ENCODE assay signal across 8 cellular contexts in the genomic region with DNA sequence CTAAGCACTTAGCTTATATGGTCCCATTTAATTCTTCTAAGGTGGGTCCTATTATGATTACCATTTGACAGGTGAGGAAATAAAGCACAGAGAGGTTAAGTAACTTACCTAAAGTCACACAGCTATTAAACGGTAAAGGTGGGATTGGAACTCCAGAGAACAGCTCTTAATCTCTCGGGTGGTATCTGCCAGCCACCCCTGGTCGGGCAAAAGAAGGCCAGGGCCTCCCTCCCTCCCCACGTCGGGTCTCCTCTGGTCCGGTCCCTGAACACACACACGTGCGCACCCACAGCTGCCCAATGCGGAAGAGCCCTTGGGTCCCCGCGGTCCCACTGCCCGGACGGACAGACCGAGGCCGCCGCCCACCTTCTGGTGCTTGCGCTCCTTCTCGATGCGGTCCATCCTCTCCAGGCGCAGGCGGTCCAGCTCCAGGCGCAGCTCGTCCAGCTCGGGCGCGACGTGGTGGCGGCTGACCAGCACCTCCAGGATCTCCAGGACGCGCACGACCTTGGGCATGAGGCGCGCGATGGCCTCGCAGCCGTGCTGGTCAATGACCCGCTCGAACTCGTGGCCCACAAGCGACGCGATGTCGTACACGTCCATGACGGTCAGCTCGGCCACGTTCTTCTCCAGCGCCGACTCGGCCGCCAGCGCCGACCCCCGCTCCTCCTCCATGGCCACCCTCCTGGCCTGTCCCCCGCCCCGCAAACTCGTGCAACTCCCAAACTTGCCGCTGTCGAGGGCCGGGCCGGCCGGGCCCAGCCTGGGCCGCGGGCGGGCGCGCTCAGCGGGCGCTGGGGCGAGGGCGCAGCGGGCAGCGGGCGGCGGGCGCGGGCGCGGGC. TPM values are rescaled to one million over a fixed set of nuclear protein-coding genes. Genes with fewer than 3 reads are reported as not detected.
DNase-seq lines count a peak whose midpoint lies in the region; ATAC-seq and TF ChIP-seq lines count a peak whose summit lies in the region.

No MANE protein-coding gene starts in this region.

- H3K36me3 ChIP-seq in H7 (replicated peaks; ENCODE audit: control insufficient read depth, insufficient read depth, low read length) (no peaks in the 10 kb centered on the region; the same call in 1 of the 2 replicates), ectodermal cell (ENCODE audit: control insufficient read depth, insufficient read depth, low read length) (no peaks in the 10 kb centered on the region), right lobe of liver (no peaks in the 10 kb centered on the region), subcutaneous abdominal adipose tissue (ENCODE audit: control insufficient read depth in 5 of 5, insufficient read depth in 5 of 5, low read length in 5 of 5) (peaks cover 0 to 11% (median 2%) of the 10 kb centered on the region in 5 donors)

- peak; percentile 33 for DNase-seq in AG08395 (ENCODE audit: low spot score)
- DNase-seq in H7: peak; percentile 85
- peak in 1 of 3 donors; percentile 7 for DNase-seq in T-helper 17 cell
- peak; percentile 67 to 76 (median 68) for DNase-seq in right lobe of liver
- DNase-seq in occipital lobe (lab: John Stamatoyannopoulos, UW): no peak
- DNase-seq in SHP77 treated with DMSO at 0.1 percent for 48 hours (lab: John Stamatoyannopoulos, UW): no peak

- ATAC-seq in T-helper 17 cell (peak; percentile 47), right lobe of liver (peak; percentile 49 to 73 (median 62))

- H3K4me1 ChIP-seq in ectodermal cell (ENCODE audit: control insufficient read depth, insufficient read depth, low read length) (no peaks in the 10 kb centered on the region), right lobe of liver (peaks cover 0 to 14% (median 6%) of the 10 kb centered on the region in 4 donors), subcutaneous abdominal adipose tissue (ENCODE audit: control insufficient read depth in 5 of 5, insufficient read depth in 5 of 5, low read length in 5 of 5) (peaks cover 10 to 34% (median 29%) of the 10 kb centered on the region in 5 donors)

- TF ChIP-seq POLR2A in right lobe of liver (IDR thresholded peaks at IDR 0.05): no peak

- H3K4me3 ChIP-seq in H7 (ENCODE audit: insufficient read depth, low read depth, low read length) (peak overlapping the region; percentile 79), ectodermal cell (ENCODE audit: insufficient read depth, low read depth, low read length) (peak overlapping the region; percentile 49), right lobe of liver (peak overlapping the region; percentile 49 to 86 (median 57)), subcutaneous abdominal adipose tissue (ENCODE audit: low read depth in 1 of 5, low read length in 5 of 5) (peak overlapping the region; percentile 65 to 90 (median 77))

- H3K27me3 ChIP-seq in H7 (ENCODE audit: control insufficient read depth, insufficient read depth, low read length) (peaks cover 4% of the 10 kb centered on the region; the same call in 1 of the 2 replicates), ectodermal cell (ENCODE audit: control insufficient read depth, insufficient read depth, low read length, poor library complexity, severe bottlenecking) (no peaks in the 10 kb centered on the region), right lobe of liver (no peaks in the 10 kb centered on the region), subcutaneous abdominal adipose tissue (ENCODE audit: control insufficient read depth in 5 of 5, insufficient read depth in 4 of 5, low read length in 5 of 5) (no peaks in the 10 kb centered on the region)

- H3K27ac ChIP-seq in ectodermal cell (ENCODE audit: insufficient read depth, low read depth, low read length, poor library complexity, severe bottlenecking) (peak overlapping the region; percentile 17), right lobe of liver (peak overlapping the region in 1 of 3 donors; percentile 38), subcutaneous abdominal adipose tissue (ENCODE audit: low read depth, low read length) (peak overlapping the region; percentile 41)

- H3K4me1 Mint-ChIP-seq in T-helper 17 cell: peaks cover 15% of the 10 kb centered on the region

- H3K9me3 ChIP-seq in T-helper 17 cell (ENCODE audit: control insufficient read depth, low read length, poor library complexity, severe bottlenecking) (no peaks in the 10 kb centered on the region), ectodermal cell (ENCODE audit: control insufficient read depth, low read length) (no peaks in the 10 kb centered on the region), right lobe of liver (no peaks in the 10 kb centered on the region), subcutaneous abdominal adipose tissue (ENCODE audit: control insufficient read depth in 5 of 5, low read length in 5 of 5) (no peaks in the 10 kb centered on the region)

- 6% methylated on average over 79 of the region's 79 CpGs for WGBS in ectodermal cell, 2 experiments
- WGBS in right lobe of liver (ENCODE audit: insufficient coverage, low coverage, low lambda C conversion rate, missing lambda C conversion rate): 29% methylated on average over 7 of the region's 79 CpGs

- no peak for TF ChIP-seq CTCF in right lobe of liver (IDR thresholded peaks at IDR 0.05)

- H3K9ac ChIP-seq in subcutaneous abdominal adipose tissue (ENCODE audit: low read length in 5 of 5): peak overlapping the region; percentile 60 to 80 (median 62)

- H3K4me3 Mint-ChIP-seq in T-helper 17 cell: peak overlapping the region; percentile 85

- no peak overlapping the region for H3K27ac Mint-ChIP-seq in T-helper 17 cell

- intact Hi-C loops in right lobe of liver (cut with DNase I): no loop called here

- peaks cover 2% of the 10 kb centered on the region for H3K36me3 Mint-ChIP-seq in T-helper 17 cell (ENCODE audit: low read depth)

- H3K27me3 Mint-ChIP-seq in T-helper 17 cell: no peaks in the 10 kb centered on the region

RNA-seq across cellular contexts. Expression of a gene that starts 0.5 kb away (rescaled TPM):
- total RNA-seq in H7 (2014; rRNA removed; shearing (Covaris generic)): 12.4 and 13.2 TPM in 2 replicates
- 1 to 10 TPM; 3.4 TPM for total RNA-seq in T-helper 17 cell
- polyA plus RNA-seq in ectodermal cell (2013, experiment 1 of 4): 16.8 TPM
- polyA plus RNA-seq in ectodermal cell (2013, experiment 2 of 4): 16.0 TPM
- 13.8 TPM for polyA plus RNA-seq in ectodermal cell (2013, experiment 3 of 4)
- polyA plus RNA-seq in ectodermal cell (2013, experiment 4 of 4): 15.8 TPM
- total RNA-seq in right lobe of liver: 1 to 10 TPM; 3.2 to 7.5 (median 5.3) TPM
- total RNA-seq in occipital lobe: 4.8 TPM

RNA-seq across cellular contexts. Expression of a gene that starts 51.3 kb away (rescaled TPM):
- 158 and 177 TPM in 2 replicates for total RNA-seq in H7 (2014; rRNA removed; shearing (Covaris generic))
- total RNA-seq in T-helper 17 cell: 100 to 1,000 TPM in 1 of 2 donors, 10 to 100 TPM in 1; 91.8 to 102 TPM
- polyA plus RNA-seq in ectodermal cell (2013, experiment 1 of 4): 123 TPM
- polyA plus RNA-seq in ectodermal cell (2013, experiment 2 of 4): 132 TPM
- polyA plus RNA-seq in ectodermal cell (2013, experiment 3 of 4): 94.3 TPM
- polyA plus RNA-seq in ectodermal cell (2013, experiment 4 of 4): 101 TPM
- total RNA-seq in right lobe of liver: 100 to 1,000 TPM; 197 to 282 (median 215) TPM
- 244 TPM for total RNA-seq in occipital lobe

Comparison
In these comparisons a context has a peak if more than half of its experiments do, and no peak if none do; other contexts are left out.
1. DNase-seq: peak in AG08395 (single experiment), H7 (single experiment) and right lobe of liver (3 of 3); none in occipital lobe (single experiment) and SHP77 treated with DMSO at 0.1 percent for 48 hours (single experiment).
2. Peak in every context shown above with its lines, with median percentiles within 50 percentile points of each other: H3K4me3 ChIP-seq.